Comparison of ENCODE assay signal across 32 cellular contexts in genomic region chr11:117437791-117438130, GRCh38.
"Had no signal": no experiment of that assay in that cellular context is flagged by ENCODE, and none has a peak within 500 bp of the region (broad histone marks: within the 10 kb centered on the region; RNA-seq: fewer than 3 reads in every experiment).

No MANE protein-coding gene starts in this region.

- H3K9me3 ChIP-seq: ascending aorta, breast epithelium, esophagus muscularis mucosa, gastrocnemius medialis, heart left ventricle had no signal

- H3K4me1 Mint-ChIP-seq: activated B cell treated with CpG ODN at 0.5 μM for 24 hours; activated T-helper 17 cell treated with anti-CD3 and anti-CD28 coated beads, Interleukin-2, amount 50 U/mL, for 72 hours; brain; T-helper 17 cell had no signal

- H3K27ac Mint-ChIP-seq: activated B cell treated with CpG ODN at 0.5 μM for 24 hours; activated CD8-positive, alpha-beta T cell treated with anti-CD3 and anti-CD28 coated beads for 36 hours; activated naive CD4-positive, alpha-beta T cell treated with anti-CD3 and anti-CD28 coated beads for 36 hours; activated naive CD4-positive, alpha-beta T cell treated with anti-CD3 and anti-CD28 coated beads, Interleukin-2, amount 50 U/mL, for 72 hours; activated naive CD8-positive, alpha-beta T cell treated with anti-CD3 and anti-CD28 coated beads, Interleukin-2, amount 10 ng/mL, durations not matched to agents 7 days and 5 days; activated T-helper 17 cell treated with anti-CD3 and anti-CD28 coated beads, Interleukin-2, amount 50 U/mL, for 72 hours; brain; effector memory CD8-positive, alpha-beta T cell; T-helper 17 cell; T-helper 2 cell treated with Interferon-gamma antibody and Interleukin-4, amounts not matched to agents 5 μg/mL and 100 μg/mL, for 36 hours had no signal

- H3K9me3 Mint-ChIP-seq: activated B cell treated with CpG ODN at 0.5 μM for 24 hours; activated CD8-positive, alpha-beta T cell treated with anti-CD3 and anti-CD28 coated beads for 36 hours; activated naive CD4-positive, alpha-beta T cell treated with anti-CD3 and anti-CD28 coated beads for 36 hours; activated naive CD8-positive, alpha-beta T cell treated with anti-CD3 and anti-CD28 coated beads, Interleukin-2, amount 10 ng/mL, durations not matched to agents 7 days and 5 days; activated T-cell treated with anti-CD3 and anti-CD28 coated beads, Interleukin-2, amount 50 U/mL, for 4 hours; activated T-helper 17 cell treated with anti-CD3 and anti-CD28 coated beads, Interleukin-2, amount 50 U/mL, for 72 hours; effector memory CD8-positive, alpha-beta T cell; T-helper 2 cell treated with Interferon-gamma antibody and Interleukin-4, amounts not matched to agents 5 μg/mL and 100 μg/mL, for 36 hours had no signal

- H3K4me3 Mint-ChIP-seq: activated B cell treated with CpG ODN at 0.5 μM for 24 hours; activated CD8-positive, alpha-beta T cell treated with anti-CD3 and anti-CD28 coated beads for 36 hours; activated naive CD4-positive, alpha-beta T cell treated with anti-CD3 and anti-CD28 coated beads for 36 hours; activated naive CD8-positive, alpha-beta T cell treated with anti-CD3 and anti-CD28 coated beads, Interleukin-2, amount 10 ng/mL, durations not matched to agents 7 days and 5 days; activated T-cell treated with anti-CD3 and anti-CD28 coated beads, Interleukin-2, amount 50 U/mL, for 4 hours; activated T-helper 17 cell treated with anti-CD3 and anti-CD28 coated beads, Interleukin-2, amount 50 U/mL, for 72 hours; brain; effector memory CD8-positive, alpha-beta T cell; T-helper 17 cell; T-helper 2 cell treated with Interferon-gamma antibody and Interleukin-4, amounts not matched to agents 5 μg/mL and 100 μg/mL, for 36 hours had no signal

- ATAC-seq: activated naive CD4-positive, alpha-beta T cell treated with anti-CD3 and anti-CD28 coated beads, Interleukin-2, amount 50 U/mL, for 72 hours; activated T-cell treated with anti-CD3 and anti-CD28 coated beads, Interleukin-2, amount 50 U/mL, for 4 hours; effector memory CD8-positive, alpha-beta T cell; gastrocnemius medialis; heart left ventricle; T-helper 17 cell had no signal

- H3K36me3 ChIP-seq: ascending aorta, breast epithelium, cardiac muscle cell, gastrocnemius medialis, WERI-Rb-1 had no signal

- H3K4me1 ChIP-seq: ascending aorta, breast epithelium, esophagus muscularis mucosa, foreskin keratinocyte, gastrocnemius medialis, heart left ventricle had no signal

- DNase-seq: activated B cell treated with CpG ODN at 0.5 μM for 24 hours; activated CD4-positive, alpha-beta T cell treated with anti-CD3 and anti-CD28 coated beads, Interleukin-2, amount 50 U/mL, for 1 hour; activated CD8-positive, alpha-beta memory T cell treated with anti-CD3 and anti-CD28 coated beads for 24 hours; activated effector memory CD4-positive, alpha-beta T cell treated with Interleukin-2 at 50 U/mL for 16 hours; activated gamma-delta T cell treated with Interleukin-2 at 50 U/mL for 16 hours; activated naive CD4-positive, alpha-beta T cell treated with anti-CD3 and anti-CD28 coated beads for 36 hours; activated naive CD8-positive, alpha-beta T cell treated with anti-CD3 and anti-CD28 coated beads, Interleukin-2, amount 10 ng/mL, durations not matched to agents 7 days and 5 days; activated T-cell treated with anti-CD3 and anti-CD28 coated beads, Interleukin-2, amount 50 U/mL, for 4 hours; central memory CD4-positive, alpha-beta T cell; cerebellar nuclear complex; dermis blood vessel endothelial cell; effector CD4-positive, alpha-beta T cell; effector memory CD8-positive, alpha-beta T cell; erythroblast; gastrocnemius medialis; glutamatergic neuron; heart left ventricle; T-helper 1 cell; T-helper 17 cell; T1000; WERI-Rb-1 had no signal

- H3K27me3 ChIP-seq: ascending aorta, breast epithelium, cardiac muscle cell, gastrocnemius medialis had no signal

- H3K4me3 ChIP-seq: ascending aorta, breast epithelium, cardiac muscle cell, coronary artery, esophagus muscularis mucosa, gastrocnemius medialis, heart left ventricle had no signal

- H3K27ac ChIP-seq: ascending aorta, breast epithelium, cardiac muscle cell, coronary artery, esophagus muscularis mucosa, foreskin keratinocyte, gastrocnemius medialis, heart left ventricle, WERI-Rb-1 had no signal
